ENCODE assay signal across 8 cellular contexts in the genomic region with DNA sequence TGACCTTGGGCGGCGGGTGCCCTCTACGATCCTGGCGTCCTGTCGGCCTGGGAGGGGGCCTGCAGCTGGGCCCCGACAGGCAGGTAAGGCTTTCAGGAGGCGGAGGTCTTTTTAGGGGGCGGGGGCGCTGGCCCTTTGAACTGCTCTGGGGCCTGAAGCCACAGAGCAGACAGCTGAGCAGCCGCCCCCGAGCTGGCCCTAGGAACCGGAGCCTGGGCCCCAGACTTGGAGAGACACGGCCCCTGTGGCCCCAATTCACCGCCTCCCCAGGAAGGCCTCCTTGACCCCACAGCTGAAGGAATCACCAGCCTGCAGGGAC. TPM values are rescaled to one million over a fixed set of nuclear protein-coding genes. Genes with fewer than 3 reads are reported as not detected.
DNase-seq lines count a peak whose midpoint lies in the region; ATAC-seq and TF ChIP-seq lines count a peak whose summit lies in the region.

No MANE protein-coding gene starts in this region.

- POLR2A ChIA-PET in RWPE1 (lab: Yijun Ruan, JAX; ENCODE audit: low non-redundant PET): no interaction called here

- H3K9me3 ChIP-seq in prostate gland: no peaks in the 10 kb centered on the region

- H3K27me3 ChIP-seq in prostate gland (replicated peaks; ENCODE audit: insufficient read depth): no peaks in the 10 kb centered on the region

- intact Hi-C loops in prostate gland (cut with DNase I): loop anchor here (5.0 kb wide), 1 partner anchor 161 kb away; no protein-coding TSS in a partner anchor

- DNase-seq in GM03348 (ENCODE audit: low spot score) (peak; percentile 50), RWPE1 (ENCODE audit: low spot score) (no peak), fibroblast of mammary gland (ENCODE audit: low read depth) (no peak), prostate gland (ENCODE audit: low spot score) (no peak), ecto neural progenitor cell (ENCODE audit: low spot score) (no peak), NCI-H82 (lab: John Stamatoyannopoulos, UW) (no peak), HCEC 1CT (no peak)

- WGBS in prostate gland: 7% methylated on average over 6 of the region's 14 CpGs

- CTCF ChIA-PET in RWPE1 (lab: Yijun Ruan, JAX): interaction anchor here (0.6 to 1.5 kb wide), 6 partner anchors 11 to 1398 kb away, joined by 3 to 8 read pairs (median 4); no protein-coding TSS in a partner anchor

- peaks cover 5% of the 10 kb centered on the region for H3K4me1 ChIP-seq in prostate gland (replicated peaks)

- H3K36me3 ChIP-seq in prostate gland: no peaks in the 10 kb centered on the region

- no peak for TF ChIP-seq POLR2A in prostate gland (IDR thresholded peaks at IDR 0.05)

- H3K4me3 ChIP-seq in fibroblast of mammary gland (ENCODE audit: control insufficient read depth, low read depth, low read length): peak overlapping the region; percentile 49
- H3K4me3 ChIP-seq in prostate gland: peak overlapping the region; percentile 59 to 65

- peak overlapping the region; percentile 96 for H3K27ac ChIP-seq in RWPE1
- H3K27ac ChIP-seq in prostate gland: peak overlapping the region; percentile 79 to 84

- TF ChIP-seq CTCF in RWPE1 (conservative IDR thresholded peaks at IDR 0.05; ENCODE audit: low read depth): no peak
- TF ChIP-seq CTCF in fibroblast of mammary gland (conservative IDR thresholded peaks at IDR 0.05; ENCODE audit: control insufficient read depth, insufficient read depth, low read depth, low read length): no peak
- TF ChIP-seq CTCF in prostate gland (IDR thresholded peaks at IDR 0.05): no peak

- no peak for ATAC-seq in GM18907 (IDR thresholded peaks at IDR 0.05; ENCODE audit: unreplicated experiment)

RNA-seq across cellular contexts. Expression of gene CERK, which starts 0.5 kb away (rescaled TPM):
- 10 to 100 TPM; 10.2 to 18.0 TPM for total RNA-seq in prostate gland

RNA-seq across cellular contexts. Expression of gene TBC1D22A, which starts 23.8 kb away (rescaled TPM):
- total RNA-seq in prostate gland: 10 to 100 TPM; 16.0 to 30.7 TPM
